Comparison of ENCODE assay signal across 2 cellular contexts in the genomic region with DNA sequence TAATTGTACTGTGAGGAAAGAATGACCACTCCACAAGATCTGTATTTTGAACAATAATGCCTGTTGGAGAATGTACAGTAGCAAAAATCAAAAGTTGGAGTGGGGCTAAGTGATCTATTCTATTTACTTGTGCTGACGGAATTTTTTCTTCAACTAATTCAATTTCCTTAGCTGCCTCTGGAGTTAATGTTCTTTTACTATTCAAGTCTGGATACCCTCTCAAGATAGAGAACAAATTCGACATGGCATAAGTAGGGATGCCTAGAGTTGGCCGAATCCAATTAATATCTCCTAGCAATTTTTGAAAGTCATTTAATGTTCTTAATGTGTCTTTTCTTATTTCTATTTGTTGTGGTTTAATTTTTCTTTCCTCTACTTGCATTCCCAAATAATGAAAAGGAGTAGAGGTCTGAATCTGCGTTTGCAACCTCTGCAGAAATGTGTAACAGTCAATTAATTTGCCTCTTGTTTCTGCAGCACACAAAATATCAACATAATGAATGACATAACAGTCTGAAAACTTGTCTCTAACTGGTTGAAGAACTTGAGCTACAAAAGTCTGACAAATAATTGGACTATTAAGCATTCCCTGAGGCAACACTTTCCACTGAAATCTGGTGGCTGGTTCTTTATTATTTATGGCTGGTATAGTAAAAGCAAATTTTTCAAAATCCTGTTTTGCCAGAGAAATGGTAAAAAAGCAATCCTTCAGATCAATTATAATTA.
TF ChIP-seq lines count a peak whose summit lies in the region.
"Not testable (repeated sequence)": the region's sequence is repeated elsewhere in the genome, so short reads cannot be mapped to it uniquely, and the experiment has no call there.

No MANE protein-coding gene starts in this region.

TF ChIP-seq in SK-N-SH, 30 proteins besides CTCF, POLR2A, EP300 and RAD21:
- 0 out of 2 replicates have a peak, but pooled peaks have one; percentile 18 for TF ChIP-seq NRF1 (IDR thresholded peaks at IDR 0.05; ENCODE audit: low read depth, low read length)
- TF ChIP-seq, protein P1, sequence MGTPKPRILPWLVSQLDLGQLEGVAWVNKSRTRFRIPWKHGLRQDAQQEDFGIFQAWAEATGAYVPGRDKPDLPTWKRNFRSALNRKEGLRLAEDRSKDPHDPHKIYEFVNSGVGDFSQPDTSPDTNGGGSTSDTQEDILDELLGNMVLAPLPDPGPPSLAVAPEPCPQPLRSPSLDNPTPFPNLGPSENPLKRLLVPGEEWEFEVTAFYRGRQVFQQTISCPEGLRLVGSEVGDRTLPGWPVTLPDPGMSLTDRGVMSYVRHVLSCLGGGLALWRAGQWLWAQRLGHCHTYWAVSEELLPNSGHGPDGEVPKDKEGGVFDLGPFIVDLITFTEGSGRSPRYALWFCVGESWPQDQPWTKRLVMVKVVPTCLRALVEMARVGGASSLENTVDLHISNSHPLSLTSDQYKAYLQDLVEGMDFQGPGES (IDR thresholded peaks at IDR 0.05; ENCODE audit: low read depth, low read length): peak; percentile 39; the same call in 1 of the 2 replicates
- 0 out of 2 replicates have a peak, but pooled peaks have one; percentile 35 for TF ChIP-seq RXRA (IDR thresholded peaks at IDR 0.05; ENCODE audit: borderline replicate concordance, low read depth)

TF ChIP-seq in K562, 482 proteins besides CTCF, POLR2A, EP300 and RAD21:
- TF ChIP-seq, protein P2, sequence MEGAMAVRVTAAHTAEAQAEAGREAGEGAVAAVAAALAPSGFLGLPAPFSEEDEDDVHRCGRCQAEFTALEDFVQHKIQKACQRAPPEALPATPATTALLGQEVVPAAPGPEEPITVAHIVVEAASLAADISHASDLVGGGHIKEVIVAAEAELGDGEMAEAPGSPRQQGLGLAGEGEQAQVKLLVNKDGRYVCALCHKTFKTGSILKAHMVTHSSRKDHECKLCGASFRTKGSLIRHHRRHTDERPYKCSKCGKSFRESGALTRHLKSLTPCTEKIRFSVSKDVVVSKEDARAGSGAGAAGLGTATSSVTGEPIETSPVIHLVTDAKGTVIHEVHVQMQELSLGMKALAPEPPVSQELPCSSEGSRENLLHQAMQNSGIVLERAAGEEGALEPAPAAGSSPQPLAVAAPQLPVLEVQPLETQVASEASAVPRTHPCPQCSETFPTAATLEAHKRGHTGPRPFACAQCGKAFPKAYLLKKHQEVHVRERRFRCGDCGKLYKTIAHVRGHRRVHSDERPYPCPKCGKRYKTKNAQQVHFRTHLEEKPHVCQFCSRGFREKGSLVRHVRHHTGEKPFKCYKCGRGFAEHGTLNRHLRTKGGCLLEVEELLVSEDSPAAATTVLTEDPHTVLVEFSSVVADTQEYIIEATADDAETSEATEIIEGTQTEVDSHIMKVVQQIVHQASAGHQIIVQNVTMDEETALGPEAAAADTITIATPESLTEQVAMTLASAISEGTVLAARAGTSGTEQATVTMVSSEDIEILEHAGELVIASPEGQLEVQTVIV (CRISPR knock-in tag; IDR thresholded peaks at IDR 0.05; ENCODE audit: borderline replicate concordance): peak; percentile 7; the same call in 1 of the 2 replicates
- TF ChIP-seq HEY1 (CRISPR knock-in tag; IDR thresholded peaks at IDR 0.05; ENCODE audit: borderline replicate concordance) (peak; percentile 83), ZNF507 (tag; conservative IDR thresholded peaks at IDR 0.05) (peak; percentile 48; the same call in 1 of the 2 replicates), ILK (tag; IDR thresholded peaks at IDR 0.05; ENCODE audit: borderline replicate concordance, low read depth) (0 out of 2 replicates have a peak, but pooled peaks have one; percentile 10), ZNF655 (CRISPR knock-in tag; IDR thresholded peaks at IDR 0.05) (peak; percentile 50; the same call in 1 of the 2 replicates), HMG20B (CRISPR knock-in tag; IDR thresholded peaks at IDR 0.05) (peak; percentile 91), TEAD2 (tag; IDR thresholded peaks at IDR 0.05) (0 out of 2 replicates have a peak, but pooled peaks have one; percentile 8), STAT5B (CRISPR knock-in tag; IDR thresholded peaks at IDR 0.05) (0 out of 2 replicates have a peak, but pooled peaks have one; percentile 48), PYGO2 (tag; IDR thresholded peaks at IDR 0.05) (0 out of 2 replicates have a peak, but pooled peaks have one; percentile 16), ZNF212 (CRISPR knock-in tag; IDR thresholded peaks at IDR 0.05) (0 out of 2 replicates have a peak, but pooled peaks have one; percentile 67), ZNF551 (CRISPR knock-in tag; IDR thresholded peaks at IDR 0.05) (peak; percentile 48; the same call in 1 of the 2 replicates), RFX1 (IDR thresholded peaks at IDR 0.05) (peak; percentile 12; the same call in 1 of the 2 replicates), ZNF3 (CRISPR knock-in tag; IDR thresholded peaks at IDR 0.05) (peak; percentile 81; the same call in 1 of the 2 replicates), RB1 (IDR thresholded peaks at IDR 0.05; ENCODE audit: low read depth) (0 out of 2 replicates have a peak, but pooled peaks have one; percentile 13), ZNF280B (CRISPR knock-in tag; IDR thresholded peaks at IDR 0.05) (peak; percentile 85), ETV6 (IDR thresholded peaks at IDR 0.05; ENCODE audit: borderline replicate concordance in 1 of 2, low read depth in 2 of 2, low read length in 1 of 2) (peak in 1 of 2 experiments; percentile 24; a peak in 1 of 4 replicates), TAF7 (tag; IDR thresholded peaks at IDR 0.05) (peak; percentile 51; the same call in 1 of the 2 replicates), CAMTA2 (CRISPR knock-in tag; conservative IDR thresholded peaks at IDR 0.05) (0 out of 2 replicates have a peak, but pooled peaks have one; percentile 78), ZNF445 (CRISPR knock-in tag; IDR thresholded peaks at IDR 0.05; ENCODE audit: low read depth) (0 out of 2 replicates have a peak, but pooled peaks have one; percentile 8), ELF2 (CRISPR knock-in tag; IDR thresholded peaks at IDR 0.05) (peak; percentile 79), FOXJ3 (CRISPR knock-in tag; IDR thresholded peaks at IDR 0.05) (0 out of 2 replicates have a peak, but pooled peaks have one; percentile 14)
- TF ChIP-seq, protein P3, sequence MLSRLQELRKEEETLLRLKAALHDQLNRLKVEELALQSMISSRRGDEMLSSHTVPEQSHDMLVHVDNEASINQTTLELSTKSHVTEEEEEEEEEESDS (CRISPR knock-in tag; IDR thresholded peaks at IDR 0.05): peak; percentile 33; the same call in 1 of the 2 replicates
- TF ChIP-seq, protein P4, sequence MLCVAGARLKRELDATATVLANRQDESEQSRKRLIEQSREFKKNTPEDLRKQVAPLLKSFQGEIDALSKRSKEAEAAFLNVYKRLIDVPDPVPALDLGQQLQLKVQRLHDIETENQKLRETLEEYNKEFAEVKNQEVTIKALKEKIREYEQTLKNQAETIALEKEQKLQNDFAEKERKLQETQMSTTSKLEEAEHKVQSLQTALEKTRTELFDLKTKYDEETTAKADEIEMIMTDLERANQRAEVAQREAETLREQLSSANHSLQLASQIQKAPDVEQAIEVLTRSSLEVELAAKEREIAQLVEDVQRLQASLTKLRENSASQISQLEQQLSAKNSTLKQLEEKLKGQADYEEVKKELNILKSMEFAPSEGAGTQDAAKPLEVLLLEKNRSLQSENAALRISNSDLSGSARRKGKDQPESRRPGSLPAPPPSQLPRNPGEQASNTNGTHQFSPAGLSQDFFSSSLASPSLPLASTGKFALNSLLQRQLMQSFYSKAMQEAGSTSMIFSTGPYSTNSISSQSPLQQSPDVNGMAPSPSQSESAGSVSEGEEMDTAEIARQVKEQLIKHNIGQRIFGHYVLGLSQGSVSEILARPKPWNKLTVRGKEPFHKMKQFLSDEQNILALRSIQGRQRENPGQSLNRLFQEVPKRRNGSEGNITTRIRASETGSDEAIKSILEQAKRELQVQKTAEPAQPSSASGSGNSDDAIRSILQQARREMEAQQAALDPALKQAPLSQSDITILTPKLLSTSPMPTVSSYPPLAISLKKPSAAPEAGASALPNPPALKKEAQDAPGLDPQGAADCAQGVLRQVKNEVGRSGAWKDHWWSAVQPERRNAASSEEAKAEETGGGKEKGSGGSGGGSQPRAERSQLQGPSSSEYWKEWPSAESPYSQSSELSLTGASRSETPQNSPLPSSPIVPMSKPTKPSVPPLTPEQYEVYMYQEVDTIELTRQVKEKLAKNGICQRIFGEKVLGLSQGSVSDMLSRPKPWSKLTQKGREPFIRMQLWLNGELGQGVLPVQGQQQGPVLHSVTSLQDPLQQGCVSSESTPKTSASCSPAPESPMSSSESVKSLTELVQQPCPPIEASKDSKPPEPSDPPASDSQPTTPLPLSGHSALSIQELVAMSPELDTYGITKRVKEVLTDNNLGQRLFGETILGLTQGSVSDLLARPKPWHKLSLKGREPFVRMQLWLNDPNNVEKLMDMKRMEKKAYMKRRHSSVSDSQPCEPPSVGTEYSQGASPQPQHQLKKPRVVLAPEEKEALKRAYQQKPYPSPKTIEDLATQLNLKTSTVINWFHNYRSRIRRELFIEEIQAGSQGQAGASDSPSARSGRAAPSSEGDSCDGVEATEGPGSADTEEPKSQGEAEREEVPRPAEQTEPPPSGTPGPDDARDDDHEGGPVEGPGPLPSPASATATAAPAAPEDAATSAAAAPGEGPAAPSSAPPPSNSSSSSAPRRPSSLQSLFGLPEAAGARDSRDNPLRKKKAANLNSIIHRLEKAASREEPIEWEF (CRISPR knock-in tag; IDR thresholded peaks at IDR 0.05): 0 out of 2 replicates have a peak, but pooled peaks have one; percentile 82
- TF ChIP-seq, protein P5, sequence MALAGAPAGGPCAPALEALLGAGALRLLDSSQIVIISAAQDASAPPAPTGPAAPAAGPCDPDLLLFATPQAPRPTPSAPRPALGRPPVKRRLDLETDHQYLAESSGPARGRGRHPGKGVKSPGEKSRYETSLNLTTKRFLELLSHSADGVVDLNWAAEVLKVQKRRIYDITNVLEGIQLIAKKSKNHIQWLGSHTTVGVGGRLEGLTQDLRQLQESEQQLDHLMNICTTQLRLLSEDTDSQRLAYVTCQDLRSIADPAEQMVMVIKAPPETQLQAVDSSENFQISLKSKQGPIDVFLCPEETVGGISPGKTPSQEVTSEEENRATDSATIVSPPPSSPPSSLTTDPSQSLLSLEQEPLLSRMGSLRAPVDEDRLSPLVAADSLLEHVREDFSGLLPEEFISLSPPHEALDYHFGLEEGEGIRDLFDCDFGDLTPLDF (CRISPR knock-in tag; IDR thresholded peaks at IDR 0.05): peak; percentile 22; the same call in 1 of the 2 replicates
- TF ChIP-seq, protein P6, sequence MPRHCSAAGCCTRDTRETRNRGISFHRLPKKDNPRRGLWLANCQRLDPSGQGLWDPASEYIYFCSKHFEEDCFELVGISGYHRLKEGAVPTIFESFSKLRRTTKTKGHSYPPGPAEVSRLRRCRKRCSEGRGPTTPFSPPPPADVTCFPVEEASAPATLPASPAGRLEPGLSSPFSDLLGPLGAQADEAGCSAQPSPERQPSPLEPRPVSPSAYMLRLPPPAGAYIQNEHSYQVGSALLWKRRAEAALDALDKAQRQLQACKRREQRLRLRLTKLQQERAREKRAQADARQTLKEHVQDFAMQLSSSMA (CRISPR knock-in tag; IDR thresholded peaks at IDR 0.05): 0 out of 2 replicates have a peak, but pooled peaks have one; percentile 64
- TF ChIP-seq ETV6 (CRISPR knock-in tag; IDR thresholded peaks at IDR 0.05; ENCODE audit: borderline replicate concordance): not testable (repeated sequence)
